In genomic region chr5:1734271-1734907, GRCh38 we compare ENCODE assay signal across 2 cellular contexts.
TF ChIP-seq lines count a peak whose summit lies in the region.

No MANE protein-coding gene starts in this region.

TF ChIP-seq in GM23338, 12 proteins besides CTCF, POLR2A, EP300 and RAD21:
- no peak for TF ChIP-seq EZH2 (IDR thresholded peaks at IDR 0.05; ENCODE audit: low read depth, unreplicated experiment)
- TF ChIP-seq NANOG (IDR thresholded peaks at IDR 0.05; ENCODE audit: borderline replicate concordance): no peak
- no peak for TF ChIP-seq ZNF114 (CRISPR knock-in tag; IDR thresholded peaks at IDR 0.05)
- no peak for TF ChIP-seq CREB1 (CRISPR knock-in tag; IDR thresholded peaks at IDR 0.05; ENCODE audit: low read depth)
- no peak for TF ChIP-seq EZH2phosphoT487 (IDR thresholded peaks at IDR 0.05; ENCODE audit: unreplicated experiment)
- TF ChIP-seq JUNB (IDR thresholded peaks at IDR 0.05; ENCODE audit: unreplicated experiment): no peak
- TF ChIP-seq, protein P1, sequence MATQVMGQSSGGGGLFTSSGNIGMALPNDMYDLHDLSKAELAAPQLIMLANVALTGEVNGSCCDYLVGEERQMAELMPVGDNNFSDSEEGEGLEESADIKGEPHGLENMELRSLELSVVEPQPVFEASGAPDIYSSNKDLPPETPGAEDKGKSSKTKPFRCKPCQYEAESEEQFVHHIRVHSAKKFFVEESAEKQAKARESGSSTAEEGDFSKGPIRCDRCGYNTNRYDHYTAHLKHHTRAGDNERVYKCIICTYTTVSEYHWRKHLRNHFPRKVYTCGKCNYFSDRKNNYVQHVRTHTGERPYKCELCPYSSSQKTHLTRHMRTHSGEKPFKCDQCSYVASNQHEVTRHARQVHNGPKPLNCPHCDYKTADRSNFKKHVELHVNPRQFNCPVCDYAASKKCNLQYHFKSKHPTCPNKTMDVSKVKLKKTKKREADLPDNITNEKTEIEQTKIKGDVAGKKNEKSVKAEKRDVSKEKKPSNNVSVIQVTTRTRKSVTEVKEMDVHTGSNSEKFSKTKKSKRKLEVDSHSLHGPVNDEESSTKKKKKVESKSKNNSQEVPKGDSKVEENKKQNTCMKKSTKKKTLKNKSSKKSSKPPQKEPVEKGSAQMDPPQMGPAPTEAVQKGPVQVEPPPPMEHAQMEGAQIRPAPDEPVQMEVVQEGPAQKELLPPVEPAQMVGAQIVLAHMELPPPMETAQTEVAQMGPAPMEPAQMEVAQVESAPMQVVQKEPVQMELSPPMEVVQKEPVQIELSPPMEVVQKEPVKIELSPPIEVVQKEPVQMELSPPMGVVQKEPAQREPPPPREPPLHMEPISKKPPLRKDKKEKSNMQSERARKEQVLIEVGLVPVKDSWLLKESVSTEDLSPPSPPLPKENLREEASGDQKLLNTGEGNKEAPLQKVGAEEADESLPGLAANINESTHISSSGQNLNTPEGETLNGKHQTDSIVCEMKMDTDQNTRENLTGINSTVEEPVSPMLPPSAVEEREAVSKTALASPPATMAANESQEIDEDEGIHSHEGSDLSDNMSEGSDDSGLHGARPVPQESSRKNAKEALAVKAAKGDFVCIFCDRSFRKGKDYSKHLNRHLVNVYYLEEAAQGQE (IDR thresholded peaks at IDR 0.05; ENCODE audit: unreplicated experiment): no peak
- TF ChIP-seq, protein P2, sequence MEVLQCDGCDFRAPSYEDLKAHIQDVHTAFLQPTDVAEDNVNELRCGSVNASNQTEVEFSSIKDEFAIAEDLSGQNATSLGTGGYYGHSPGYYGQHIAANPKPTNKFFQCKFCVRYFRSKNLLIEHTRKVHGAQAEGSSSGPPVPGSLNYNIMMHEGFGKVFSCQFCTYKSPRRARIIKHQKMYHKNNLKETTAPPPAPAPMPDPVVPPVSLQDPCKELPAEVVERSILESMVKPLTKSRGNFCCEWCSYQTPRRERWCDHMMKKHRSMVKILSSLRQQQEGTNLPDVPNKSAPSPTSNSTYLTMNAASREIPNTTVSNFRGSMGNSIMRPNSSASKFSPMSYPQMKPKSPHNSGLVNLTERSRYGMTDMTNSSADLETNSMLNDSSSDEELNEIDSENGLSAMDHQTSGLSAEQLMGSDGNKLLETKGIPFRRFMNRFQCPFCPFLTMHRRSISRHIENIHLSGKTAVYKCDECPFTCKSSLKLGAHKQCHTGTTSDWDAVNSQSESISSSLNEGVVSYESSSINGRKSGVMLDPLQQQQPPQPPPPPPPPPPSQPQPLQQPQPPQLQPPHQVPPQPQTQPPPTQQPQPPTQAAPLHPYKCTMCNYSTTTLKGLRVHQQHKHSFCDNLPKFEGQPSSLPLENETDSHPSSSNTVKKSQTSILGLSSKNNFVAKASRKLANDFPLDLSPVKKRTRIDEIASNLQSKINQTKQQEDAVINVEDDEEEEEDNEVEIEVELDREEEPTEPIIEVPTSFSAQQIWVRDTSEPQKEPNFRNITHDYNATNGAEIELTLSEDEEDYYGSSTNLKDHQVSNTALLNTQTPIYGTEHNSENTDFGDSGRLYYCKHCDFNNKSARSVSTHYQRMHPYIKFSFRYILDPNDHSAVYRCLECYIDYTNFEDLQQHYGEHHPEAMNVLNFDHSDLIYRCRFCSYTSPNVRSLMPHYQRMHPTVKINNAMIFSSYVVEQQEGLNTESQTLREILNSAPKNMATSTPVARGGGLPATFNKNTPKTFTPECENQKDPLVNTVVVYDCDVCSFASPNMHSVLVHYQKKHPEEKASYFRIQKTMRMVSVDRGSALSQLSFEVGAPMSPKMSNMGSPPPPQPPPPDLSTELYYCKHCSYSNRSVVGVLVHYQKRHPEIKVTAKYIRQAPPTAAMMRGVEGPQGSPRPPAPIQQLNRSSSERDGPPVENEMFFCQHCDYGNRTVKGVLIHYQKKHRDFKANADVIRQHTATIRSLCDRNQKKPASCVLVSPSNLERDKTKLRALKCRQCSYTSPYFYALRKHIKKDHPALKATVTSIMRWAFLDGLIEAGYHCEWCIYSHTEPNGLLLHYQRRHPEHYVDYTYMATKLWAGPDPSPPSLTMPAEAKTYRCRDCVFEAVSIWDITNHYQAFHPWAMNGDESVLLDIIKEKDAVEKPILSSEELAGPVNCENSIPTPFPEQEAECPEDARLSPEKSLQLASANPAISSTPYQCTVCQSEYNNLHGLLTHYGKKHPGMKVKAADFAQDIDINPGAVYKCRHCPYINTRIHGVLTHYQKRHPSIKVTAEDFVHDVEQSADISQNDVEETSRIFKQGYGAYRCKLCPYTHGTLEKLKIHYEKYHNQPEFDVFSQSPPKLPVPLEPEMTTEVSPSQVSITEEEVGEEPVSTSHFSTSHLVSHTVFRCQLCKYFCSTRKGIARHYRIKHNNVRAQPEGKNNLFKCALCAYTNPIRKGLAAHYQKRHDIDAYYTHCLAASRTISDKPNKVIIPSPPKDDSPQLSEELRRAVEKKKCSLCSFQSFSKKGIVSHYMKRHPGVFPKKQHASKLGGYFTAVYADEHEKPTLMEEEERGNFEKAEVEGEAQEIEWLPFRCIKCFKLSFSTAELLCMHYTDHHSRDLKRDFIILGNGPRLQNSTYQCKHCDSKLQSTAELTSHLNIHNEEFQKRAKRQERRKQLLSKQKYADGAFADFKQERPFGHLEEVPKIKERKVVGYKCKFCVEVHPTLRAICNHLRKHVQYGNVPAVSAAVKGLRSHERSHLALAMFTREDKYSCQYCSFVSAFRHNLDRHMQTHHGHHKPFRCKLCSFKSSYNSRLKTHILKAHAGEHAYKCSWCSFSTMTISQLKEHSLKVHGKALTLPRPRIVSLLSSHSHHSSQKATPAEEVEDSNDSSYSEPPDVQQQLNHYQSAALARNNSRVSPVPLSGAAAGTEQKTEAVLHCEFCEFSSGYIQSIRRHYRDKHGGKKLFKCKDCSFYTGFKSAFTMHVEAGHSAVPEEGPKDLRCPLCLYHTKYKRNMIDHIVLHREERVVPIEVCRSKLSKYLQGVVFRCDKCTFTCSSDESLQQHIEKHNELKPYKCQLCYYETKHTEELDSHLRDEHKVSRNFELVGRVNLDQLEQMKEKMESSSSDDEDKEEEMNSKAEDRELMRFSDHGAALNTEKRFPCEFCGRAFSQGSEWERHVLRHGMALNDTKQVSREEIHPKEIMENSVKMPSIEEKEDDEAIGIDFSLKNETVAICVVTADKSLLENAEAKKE (CRISPR knock-in tag; IDR thresholded peaks at IDR 0.05): no peak
- TF ChIP-seq, protein P3, sequence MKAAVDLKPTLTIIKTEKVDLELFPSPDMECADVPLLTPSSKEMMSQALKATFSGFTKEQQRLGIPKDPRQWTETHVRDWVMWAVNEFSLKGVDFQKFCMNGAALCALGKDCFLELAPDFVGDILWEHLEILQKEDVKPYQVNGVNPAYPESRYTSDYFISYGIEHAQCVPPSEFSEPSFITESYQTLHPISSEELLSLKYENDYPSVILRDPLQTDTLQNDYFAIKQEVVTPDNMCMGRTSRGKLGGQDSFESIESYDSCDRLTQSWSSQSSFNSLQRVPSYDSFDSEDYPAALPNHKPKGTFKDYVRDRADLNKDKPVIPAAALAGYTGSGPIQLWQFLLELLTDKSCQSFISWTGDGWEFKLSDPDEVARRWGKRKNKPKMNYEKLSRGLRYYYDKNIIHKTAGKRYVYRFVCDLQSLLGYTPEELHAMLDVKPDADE (IDR thresholded peaks at IDR 0.05): no peak
- TF ChIP-seq ZNF331 (CRISPR knock-in tag; IDR thresholded peaks at IDR 0.05; ENCODE audit: low read depth): no peak
- TF ChIP-seq STAT1 (IDR thresholded peaks at IDR 0.05; ENCODE audit: unreplicated experiment): no peak
- TF ChIP-seq POLR2AphosphoS5 (IDR thresholded peaks at IDR 0.05; ENCODE audit: low read depth): no peak
TF ChIP-seq in GM23338: peak in this region for 0.

TF ChIP-seq in HepG2, 621 proteins besides CTCF, POLR2A, EP300 and RAD21:
- TF ChIP-seq MAFK (conservative IDR thresholded peaks at IDR 0.05 in 1 of 2, IDR thresholded peaks at IDR 0.05 in 1 of 2; ENCODE audit: low read length in 2 of 2) (peak in 1 of 2 experiments; percentile 28; a peak in 1 of 4 replicates), ZBTB21 (CRISPR knock-in tag; IDR thresholded peaks at IDR 0.05) (no peak), MAFF (IDR thresholded peaks at IDR 0.05; ENCODE audit: low read depth, low read length) (peak; percentile 22; the same call in 1 of the 2 replicates)
TF ChIP-seq in HepG2: peak in this region for 2.
